ENCODE assay signal across 16 cellular contexts in the genomic region with DNA sequence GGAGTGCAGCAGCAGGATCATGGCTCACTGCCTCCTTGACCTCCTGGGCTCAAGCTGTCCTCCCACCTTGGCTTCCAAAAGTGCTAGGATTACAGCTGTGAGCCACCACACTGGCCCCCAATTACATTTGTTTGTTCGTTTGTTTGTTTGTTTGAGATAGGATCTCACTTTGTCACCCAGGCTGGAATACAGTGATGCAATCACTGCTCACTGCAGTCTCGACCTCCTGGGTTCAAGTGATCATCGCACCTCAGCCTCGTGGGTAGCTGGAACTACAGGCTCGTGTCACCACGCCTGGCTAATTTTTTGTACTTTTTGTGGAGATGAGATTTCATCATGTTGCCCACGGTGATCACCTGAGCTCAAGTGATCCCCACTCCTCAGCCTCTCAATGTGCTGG. TPM values are rescaled to one million over a fixed set of nuclear protein-coding genes. Genes with fewer than 3 reads are reported as not detected.
DNase-seq lines count a peak whose midpoint lies in the region; ATAC-seq, FAIRE-seq and TF ChIP-seq lines count a peak whose summit lies in the region.
"Had no signal": no experiment of that assay in that cellular context is flagged by ENCODE, and none has a peak within 500 bp of the region (broad histone marks: within the 10 kb centered on the region; RNA-seq: fewer than 3 reads in every experiment).

No MANE protein-coding gene starts in this region.

- H3K4ac ChIP-seq in IMR-90 (ENCODE audit: low read depth, low read length): no peak overlapping the region
- H3K4ac ChIP-seq in H1 (replicated peaks; ENCODE audit: insufficient read length, low read depth, low read length): no peak overlapping the region

- POLR2A ChIA-PET in IMR-90 (lab: Charles Lee; ENCODE audit: unreplicated experiment) (no interaction called here), H1 (lab: Charles Lee; ENCODE audit: partially characterized antibody) (no interaction called here)

- H3K23me2 ChIP-seq in H1 (ENCODE audit: low read depth, low read length): no peaks in the 10 kb centered on the region; the same call in 1 of the 2 replicates

- H3K4me2 ChIP-seq in IMR-90 (ENCODE audit: low read depth, low read length) (no peak overlapping the region), H1 (ENCODE audit: insufficient read depth in 1 of 2, low read depth in 2 of 2, low read length in 2 of 2) (no peak overlapping the region)

- dilution Hi-C loops in IMR-90 (cut with HindIII; ENCODE audit: low sequenced_read_pairs, unreplicated experiment): no loop called here

- H2AK9ac ChIP-seq in IMR-90 (replicated peaks; ENCODE audit: low read depth, low read length, poor library complexity): no peak overlapping the region

- H4K8ac ChIP-seq in IMR-90 (ENCODE audit: low read depth in 2 of 2, low read length in 2 of 2) (no peak overlapping the region), H1 (ENCODE audit: extremely low read depth, insufficient read depth, low read length) (no peak overlapping the region)

- in situ Hi-C loops in IMR-90 (cut with MboI; ENCODE audit: low sequenced_read_pairs): loop anchor here (10.0 kb wide), 1 partner anchor 213 kb away; no protein-coding TSS in a partner anchor

- TF ChIP-seq EP300 in H1 (IDR thresholded peaks at IDR 0.05; ENCODE audit: borderline replicate concordance in 1 of 2, low read depth in 2 of 2, low read length in 2 of 2): no peak

- TF ChIP-seq RAD21 in IMR-90 (IDR thresholded peaks at IDR 0.05; ENCODE audit: low read length): no peak
- TF ChIP-seq RAD21 in H1 (IDR thresholded peaks at IDR 0.05 in 1 of 2, conservative IDR thresholded peaks at IDR 0.05 in 1 of 2; ENCODE audit: low read depth in 2 of 2, low read length in 2 of 2): no peak

- H3K79me1 ChIP-seq in IMR-90 (ENCODE audit: low read depth in 1 of 2, low read length in 2 of 2): peaks cover 12 to 29% of the 10 kb centered on the region in 2 experiments
- H3K79me1 ChIP-seq in H1 (ENCODE audit: low read depth, low read length): peaks cover 3% of the 10 kb centered on the region; the same call in 1 of the 2 replicates

- no peak overlapping the region for H2AK5ac ChIP-seq in IMR-90 (ENCODE audit: low read depth, low read length)
- no peak overlapping the region for H2AK5ac ChIP-seq in H1 (ENCODE audit: low read depth, low read length)

- H3K9me3 ChIP-seq in IMR-90 (ENCODE audit: control insufficient read depth, insufficient read depth, low read length) (no peaks in the 10 kb centered on the region), T-helper 17 cell (ENCODE audit: control insufficient read depth, low read length, poor library complexity, severe bottlenecking) (no peaks in the 10 kb centered on the region), H1 (ENCODE audit: insufficient read depth in 2 of 2, low read depth in 1 of 2, low read length in 1 of 2) (no peaks in the 10 kb centered on the region), spleen (no peaks in the 10 kb centered on the region)

- H2AFZ ChIP-seq in IMR-90 (replicated peaks; ENCODE audit: low read length, poor library complexity): no peak overlapping the region
- H2AFZ ChIP-seq in H1 (ENCODE audit: low read length): no peak overlapping the region
- H2AFZ ChIP-seq: GM23248 had no signal

- H3K9me1 ChIP-seq in IMR-90 (ENCODE audit: insufficient read depth, low read length): peaks cover 8% of the 10 kb centered on the region; the same call in 1 of the 2 replicates

- TF ChIP-seq CTCF in IMR-90 (conservative IDR thresholded peaks at IDR 0.05; ENCODE audit: low read depth, low read length): no peak
- no peak for TF ChIP-seq CTCF in H1 (IDR thresholded peaks at IDR 0.05; ENCODE audit: control extremely low read depth in 1 of 3, insufficient read depth in 1 of 3, low read depth in 1 of 3, low read length in 3 of 3)
- no peak for TF ChIP-seq CTCF in spleen (IDR thresholded peaks at IDR 0.05 in 8 of 11, conservative IDR thresholded peaks at IDR 0.05 in 3 of 11)

- no peak overlapping the region for H3K27ac Mint-ChIP-seq in T-helper 17 cell
- H3K27ac Mint-ChIP-seq in effector memory CD8-positive, alpha-beta T cell: no peak overlapping the region
- H3K27ac Mint-ChIP-seq: B cell; CD4-positive, alpha-beta T cell had no signal

- H2BK5ac ChIP-seq in IMR-90 (ENCODE audit: low read depth, low read length, poor library complexity, severe bottlenecking): no peak overlapping the region
- H2BK5ac ChIP-seq in H1 (ENCODE audit: low read depth, low read length): no peak overlapping the region

- H4K20me1 ChIP-seq in IMR-90 (ENCODE audit: insufficient read depth, low read length) (no peaks in the 10 kb centered on the region), H1 (replicated peaks in 1 of 2; ENCODE audit: control insufficient read depth in 1 of 2, insufficient read depth in 2 of 2, low read length in 2 of 2) (peaks cover 0 to 1% of the 10 kb centered on the region in 2 experiments)

- H2BK12ac ChIP-seq in H1 (ENCODE audit: low read depth, low read length): no peak overlapping the region

- intact Hi-C loops in IMR-90 (cut with micrococcal nuclease) (no loop called here), spleen (cut with DNase I; ENCODE audit: low total_unique reads) (no loop called here)

- CTCF ChIA-PET in IMR-90 (lab: Yijun Ruan, JAX): no interaction called here
- CTCF ChIA-PET in H1 (lab: Charles Lee; ENCODE audit: partially characterized antibody): interaction anchor here (1.8 kb wide), 1 partner anchor 60 kb away, joined by 3 read pairs; no protein-coding TSS in a partner anchor

- no peak overlapping the region for H2BK120ac ChIP-seq in IMR-90 (ENCODE audit: low read depth, low read length)
- H2BK120ac ChIP-seq in H1 (replicated peaks; ENCODE audit: low read depth, low read length): no peak overlapping the region

- H3K9ac ChIP-seq in IMR-90 (ENCODE audit: low read depth, low read length): no peak overlapping the region
- no peak overlapping the region for H3K9ac ChIP-seq in H1 (replicated peaks in 1 of 4; ENCODE audit: extremely low read depth in 1 of 4, low read depth in 3 of 4, low read length in 3 of 4)
- H3K9ac ChIP-seq: GM23248 had no signal

- H4K91ac ChIP-seq in IMR-90 (ENCODE audit: insufficient read depth, low read depth, low read length): no peak overlapping the region
- H4K91ac ChIP-seq in H1 (replicated peaks; ENCODE audit: insufficient read length, low read length): no peak overlapping the region

- peaks cover 26% of the 10 kb centered on the region for H3K4me1 Mint-ChIP-seq in T-helper 17 cell
- peaks cover 26 to 33% of the 10 kb centered on the region in 2 donors for H3K4me1 Mint-ChIP-seq in effector memory CD8-positive, alpha-beta T cell (ENCODE audit: low read depth in 2 of 2)

- no peaks in the 10 kb centered on the region for H3K9me3 Mint-ChIP-seq in effector memory CD8-positive, alpha-beta T cell
- H3K9me3 Mint-ChIP-seq: CD4-positive, alpha-beta T cell had no signal

- peaks cover 4% of the 10 kb centered on the region for H3K36me3 Mint-ChIP-seq in T-helper 17 cell (ENCODE audit: low read depth)
- peaks cover 10% of the 10 kb centered on the region for H3K36me3 Mint-ChIP-seq in effector memory CD8-positive, alpha-beta T cell (ENCODE audit: insufficient read depth)

- no peak overlapping the region for H3K27ac ChIP-seq in IMR-90 (ENCODE audit: insufficient read depth, low read length)
- no peak overlapping the region for H3K27ac ChIP-seq in H1 (ENCODE audit: low read depth, low read length)
- no peak overlapping the region for H3K27ac ChIP-seq in spleen
- no peak overlapping the region for H3K27ac ChIP-seq in substantia nigra (ENCODE audit: low read depth, low read length, poor library complexity, severe bottlenecking)
- H3K27ac ChIP-seq: GM23248 had no signal

- H3K18ac ChIP-seq in IMR-90 (ENCODE audit: low read depth, low read length) (no peak overlapping the region), H1 (ENCODE audit: extremely low read depth, low read length) (no peak overlapping the region)

- no peak for DNase-seq in IMR-90
- DNase-seq in T-helper 17 cell: no peak
- no peak for DNase-seq in H1 (ENCODE audit: low read depth in 1 of 2, low spot score in 2 of 2)
- DNase-seq in spleen: peak; percentile 10
- DNase-seq in amniotic stem cell (lab: John Stamatoyannopoulos, UW): no peak
- no peak for DNase-seq in effector memory CD8-positive, alpha-beta T cell
- no peak for DNase-seq in substantia nigra (lab: John Stamatoyannopoulos, UW)
- DNase-seq: C1 segment of cervical spinal cord; Calu3; CD4-positive, alpha-beta T cell; DMS 273 treated with DMSO at 0.1 percent for 48 hours; GM23248; H7 had no signal

- H3K4me3 ChIP-seq in IMR-90 (ENCODE audit: insufficient read depth, low read depth, low read length) (no peak overlapping the region), H1 (ENCODE audit: extremely low read depth in 1 of 4, insufficient read depth in 2 of 4, low read depth in 3 of 4, low read length in 4 of 4) (no peak overlapping the region), spleen (no peak overlapping the region)
- H3K4me3 ChIP-seq: GM23248 had no signal

- peaks cover 7 to 26% of the 10 kb centered on the region in 2 experiments for H3K79me2 ChIP-seq in H1 (ENCODE audit: control insufficient read depth in 1 of 2, insufficient read depth in 2 of 2, low read length in 2 of 2)

- TF ChIP-seq POLR2A in IMR-90 (IDR thresholded peaks at IDR 0.05; ENCODE audit: low read depth, low read length) (no peak), H1 (IDR thresholded peaks at IDR 0.05; ENCODE audit: control extremely low read depth in 1 of 2, low read depth in 2 of 2, low read length in 2 of 2) (no peak), spleen (IDR thresholded peaks at IDR 0.05) (no peak)

- no peak overlapping the region for H3K14ac ChIP-seq in IMR-90 (replicated peaks; ENCODE audit: low read depth, low read length)
- no peak overlapping the region for H3K14ac ChIP-seq in H1 (ENCODE audit: insufficient read length)

- H2BK15ac ChIP-seq in IMR-90 (ENCODE audit: low read depth, low read length) (no peak overlapping the region), H1 (ENCODE audit: low read length) (peak overlapping the region; percentile 61; the same call in 1 of the 2 replicates)

- no peaks in the 10 kb centered on the region for H3K27me3 Mint-ChIP-seq in T-helper 17 cell
- no peaks in the 10 kb centered on the region for H3K27me3 Mint-ChIP-seq in effector memory CD8-positive, alpha-beta T cell
- H3K27me3 Mint-ChIP-seq: B cell had no signal

- peak overlapping the region; percentile 52 for H3K4me3 Mint-ChIP-seq in T-helper 17 cell
- no peak overlapping the region for H3K4me3 Mint-ChIP-seq in effector memory CD8-positive, alpha-beta T cell
- H3K4me3 Mint-ChIP-seq: B cell had no signal

- H4K5ac ChIP-seq in IMR-90 (ENCODE audit: low read depth, low read length) (no peak overlapping the region), H1 (ENCODE audit: insufficient read length, low read depth, low read length) (no peak overlapping the region)

- H3K36me3 ChIP-seq in IMR-90 (ENCODE audit: control insufficient read depth, insufficient read depth, low read length): no peaks in the 10 kb centered on the region
- H3K36me3 ChIP-seq in H1 (ENCODE audit: control insufficient read depth in 2 of 4, insufficient read depth in 4 of 4, low read length in 3 of 4): no peaks in the 10 kb centered on the region
- H3K36me3 ChIP-seq in spleen: no peaks in the 10 kb centered on the region

- ATAC-seq in IMR-90 (ENCODE audit: low read depth) (no peak), T-helper 17 cell (no peak)
- no peak for ATAC-seq in effector memory CD8-positive, alpha-beta T cell (replicated peaks)

- BruUV-seq in IMR-90 (replicated peaks; lab: Mats Ljungman, UMichigan): no TSS peak

- H2BK20ac ChIP-seq in IMR-90 (ENCODE audit: low read depth, low read length): no peak overlapping the region
- H2BK20ac ChIP-seq in H1 (ENCODE audit: low read length): no peak overlapping the region

- no peak overlapping the region for H3K56ac ChIP-seq in IMR-90 (ENCODE audit: extremely low read depth, insufficient read depth, low read length)
- no peak overlapping the region for H3K56ac ChIP-seq in H1 (replicated peaks; ENCODE audit: insufficient read length, low read depth, low read length)

- no CpG with 5 or more reads among the region's 7 CpGs for WGBS in IMR-90 (ENCODE audit: extremely low coverage in 2 of 2, insufficient read length in 1 of 2), 2 experiments
- 88% methylated on average over 7 of the region's 7 CpGs; no CpG with 5 or more reads in 1 of the 2 experiments for WGBS in H1 (ENCODE audit: extremely low coverage in 1 of 2, insufficient coverage in 1 of 2, insufficient read length in 1 of 2, insufficient replicate concordance in 2 of 2, low coverage in 1 of 2, low lambda C conversion rate in 2 of 2, missing lambda C conversion rate in 1 of 2), 2 experiments
- WGBS in spleen, 5 donors: 75 to 83% (median 79%) methylated on average over 7 of the region's 7 CpGs

- H3K4me1 ChIP-seq in IMR-90 (ENCODE audit: control insufficient read depth, insufficient read depth, low read length): no peaks in the 10 kb centered on the region; the same call in 1 of the 2 replicates
- H3K4me1 ChIP-seq in H1 (replicated peaks in 1 of 4; ENCODE audit: control insufficient read depth in 3 of 4, insufficient read depth in 4 of 4, low read length in 3 of 4): no peaks in the 10 kb centered on the region; a peak in 1 of 7 replicates
- H3K4me1 ChIP-seq in spleen: peaks cover 16 to 48% (median 35%) of the 10 kb centered on the region in 6 donors

- H3K23ac ChIP-seq in IMR-90 (ENCODE audit: low read depth, low read length) (no peak overlapping the region), H1 (ENCODE audit: insufficient read length) (no peak overlapping the region)

- FAIRE-seq in H1 (lab: Jason Lieb, UNC): no peak
- FAIRE-seq: A204.1, GM18507 had no signal

- H3K27me3 ChIP-seq in IMR-90 (ENCODE audit: control insufficient read depth, insufficient read depth, low read length) (no peaks in the 10 kb centered on the region), H1 (replicated peaks in 1 of 4; ENCODE audit: control insufficient read depth in 3 of 4, extremely low read depth in 1 of 4, insufficient read depth in 3 of 4, low read length in 3 of 4) (no peaks in the 10 kb centered on the region), spleen (replicated peaks in 1 of 7) (no peaks in the 10 kb centered on the region)

RNA-seq across cellular contexts. Expression of a gene that starts 2.0 kb away (rescaled TPM):
- total RNA-seq in IMR-90 (2012; rRNA removed) (51.3 and 53.6 TPM in 2 replicates), T-helper 17 cell (10 to 100 TPM; 27.4 to 33.2 TPM), spleen (10 to 100 TPM; 23.1 to 37.7 (median 31.5) TPM)
- polyA plus RNA-seq in IMR-90 (2012; rRNA removed) (62.3 and 64.5 TPM in 2 replicates), H1 (2011; rRNA removed) (86.6 and 86.8 TPM in 2 replicates), spleen (10 to 100 TPM; 24.9 to 43.1 (median 31.0) TPM)
- polyA plus RNA-seq in IMR-90 (2012; cell fraction: cytosol; rRNA removed): 37.1 and 43.4 TPM in 2 replicates
- polyA plus RNA-seq in IMR-90 (2012; cell fraction: nucleus; rRNA removed; ENCODE audit: low replicate concordance): 20.6 and 33.3 TPM in 2 replicates
- 114 and 121 TPM in 2 replicates for total RNA-seq in H1 (2021; fragmentation: NEBNext Ultra II Directional; extraction: Animal tissue kit (Norgen Biotek cat#: 25700))
- 99.8 TPM for polyA plus RNA-seq in H1 (2011; cell fraction: cytosol; rRNA removed)
- 61.7 TPM for polyA plus RNA-seq in H1 (2011; cell fraction: nucleus; rRNA removed)
- polyA plus RNA-seq in H1 (2012, experiment 1 of 2): 65.7 to 82.1 TPM (median 76.8 TPM) in 4 replicates
- 109 TPM for polyA plus RNA-seq in H1 (2012, experiment 2 of 2)
- 69.0 TPM for polyA plus RNA-seq in H1 (2013, experiment 1 of 2)
- polyA plus RNA-seq in H1 (2013, experiment 2 of 2): 68.5 TPM
- polyA minus RNA-seq in H1 (2011; rRNA and poly(A)+ RNA removed): 41.6 and 45.9 TPM in 2 replicates
- polyA minus RNA-seq in H1 (2011; cell fraction: cytosol; rRNA and poly(A)+ RNA removed): 33.5 TPM
- polyA minus RNA-seq in H1 (2011; cell fraction: nucleus; rRNA and poly(A)+ RNA removed): 19.4 TPM

RNA-seq across cellular contexts. Expression of a gene that starts 6.3 kb away (rescaled TPM):
- 52.5 and 59.1 TPM in 2 replicates for total RNA-seq in IMR-90 (2012; rRNA removed)
- polyA plus RNA-seq in IMR-90 (2012; rRNA removed): 85.5 and 105 TPM in 2 replicates
- 30.9 and 48.4 TPM in 2 replicates for polyA plus RNA-seq in IMR-90 (2012; cell fraction: cytosol; rRNA removed)
- 34.4 and 218 TPM in 2 replicates for polyA plus RNA-seq in IMR-90 (2012; cell fraction: nucleus; rRNA removed; ENCODE audit: low replicate concordance)
- 10 to 100 TPM; 41.6 to 43.3 TPM for total RNA-seq in T-helper 17 cell
- total RNA-seq in H1 (2021; fragmentation: NEBNext Ultra II Directional; extraction: Animal tissue kit (Norgen Biotek cat#: 25700)): 72.5 and 87.5 TPM in 2 replicates
- 96.0 and 105 TPM in 2 replicates for polyA plus RNA-seq in H1 (2011; rRNA removed)
- 75.8 TPM for polyA plus RNA-seq in H1 (2011; cell fraction: cytosol; rRNA removed)
- polyA plus RNA-seq in H1 (2011; cell fraction: nucleus; rRNA removed): 98.1 TPM
- 43.9 to 54.0 TPM (median 52.0 TPM) in 4 replicates for polyA plus RNA-seq in H1 (2012, experiment 1 of 2)
- 23.6 TPM for polyA plus RNA-seq in H1 (2012, experiment 2 of 2)
- 60.0 TPM for polyA plus RNA-seq in H1 (2013, experiment 1 of 2)
- 57.5 TPM for polyA plus RNA-seq in H1 (2013, experiment 2 of 2)
- polyA minus RNA-seq in H1 (2011; rRNA and poly(A)+ RNA removed): 168 and 256 TPM in 2 replicates
- polyA minus RNA-seq in H1 (2011; cell fraction: cytosol; rRNA and poly(A)+ RNA removed): 55.0 TPM
- 141 TPM for polyA minus RNA-seq in H1 (2011; cell fraction: nucleus; rRNA and poly(A)+ RNA removed)
- total RNA-seq in spleen: 10 to 100 TPM; 48.0 to 83.6 (median 60.6) TPM
- polyA plus RNA-seq in spleen: 10 to 100 TPM; 12.8 to 23.7 (median 16.5) TPM

RNA-seq across cellular contexts. Expression of a gene that starts 16.3 kb away (rescaled TPM):
- not detected in 2 replicates for total RNA-seq in IMR-90 (2012; rRNA removed)
- polyA plus RNA-seq in IMR-90 (2012; rRNA removed): 0.22 and 0.27 TPM in 2 replicates
- 0.12 and 0.36 TPM in 2 replicates for polyA plus RNA-seq in IMR-90 (2012; cell fraction: cytosol; rRNA removed)
- polyA plus RNA-seq in IMR-90 (2012; cell fraction: nucleus; rRNA removed; ENCODE audit: low replicate concordance): 0.63 and 0.87 TPM in 2 replicates
- total RNA-seq in T-helper 17 cell: 1 to 10 TPM; 1.0 to 3.0 TPM
- total RNA-seq in H1 (2021; fragmentation: NEBNext Ultra II Directional; extraction: Animal tissue kit (Norgen Biotek cat#: 25700)): not detected in 2 replicates
- 0.42 and 0.63 TPM in 2 replicates for polyA plus RNA-seq in H1 (2011; rRNA removed)
- 0.27 TPM for polyA plus RNA-seq in H1 (2011; cell fraction: cytosol; rRNA removed)
- polyA plus RNA-seq in H1 (2011; cell fraction: nucleus; rRNA removed): 0.74 TPM
- polyA plus RNA-seq in H1 (2012, experiment 1 of 2): 1.1 to 1.2 TPM in 2 of 4 replicates, not detected in the others
- not detected for polyA plus RNA-seq in H1 (2012, experiment 2 of 2)
- polyA plus RNA-seq in H1 (2013, experiment 1 of 2): not detected
- 0.17 TPM for polyA plus RNA-seq in H1 (2013, experiment 2 of 2)
- not detected in 2 replicates for polyA minus RNA-seq in H1 (2011; rRNA and poly(A)+ RNA removed)
- polyA minus RNA-seq in H1 (2011; cell fraction: cytosol; rRNA and poly(A)+ RNA removed): not detected
- polyA minus RNA-seq in H1 (2011; cell fraction: nucleus; rRNA and poly(A)+ RNA removed): not detected
- 1 to 10 TPM in 1 of 7 donors, under 1 TPM in 3, not detected in 3; 0.60 to 2.0 (median 0.86) TPM for total RNA-seq in spleen
- polyA plus RNA-seq in spleen: under 1 TPM; 0.44 to 0.99 (median 0.76) TPM
- total RNA-seq: GM23248 had no signal
- polyA plus RNA-seq: GM23248 had no signal

RNA-seq across cellular contexts. Expression of a gene that starts 26.1 kb away (rescaled TPM):
- total RNA-seq in IMR-90 (2012; rRNA removed) (22.2 and 27.4 TPM in 2 replicates), T-helper 17 cell (10 to 100 TPM; 33.7 to 37.8 TPM), spleen (10 to 100 TPM; 36.2 to 63.5 (median 41.5) TPM)
- polyA plus RNA-seq in IMR-90 (2012; rRNA removed) (33.2 and 35.3 TPM in 2 replicates), H1 (2011; rRNA removed) (13.6 and 17.3 TPM in 2 replicates), spleen (10 to 100 TPM; 64.9 to 96.2 (median 74.6) TPM)
- polyA plus RNA-seq in IMR-90 (2012; cell fraction: cytosol; rRNA removed): 15.6 and 31.7 TPM in 2 replicates
- polyA plus RNA-seq in IMR-90 (2012; cell fraction: nucleus; rRNA removed; ENCODE audit: low replicate concordance): 20.3 and 49.2 TPM in 2 replicates
- total RNA-seq in H1 (2021; fragmentation: NEBNext Ultra II Directional; extraction: Animal tissue kit (Norgen Biotek cat#: 25700)): 44.5 and 46.2 TPM in 2 replicates
- polyA plus RNA-seq in H1 (2011; cell fraction: cytosol; rRNA removed): 24.2 TPM
- 34.6 TPM for polyA plus RNA-seq in H1 (2011; cell fraction: nucleus; rRNA removed)
- 47.7 to 56.4 TPM (median 51.1 TPM) in 4 replicates for polyA plus RNA-seq in H1 (2012, experiment 1 of 2)
- polyA plus RNA-seq in H1 (2012, experiment 2 of 2): 39.8 TPM
- polyA plus RNA-seq in H1 (2013, experiment 1 of 2): 46.5 TPM
- 43.1 TPM for polyA plus RNA-seq in H1 (2013, experiment 2 of 2)
- 8.7 and 9.6 TPM in 2 replicates for polyA minus RNA-seq in H1 (2011; rRNA and poly(A)+ RNA removed)
- 8.2 TPM for polyA minus RNA-seq in H1 (2011; cell fraction: cytosol; rRNA and poly(A)+ RNA removed)
- polyA minus RNA-seq in H1 (2011; cell fraction: nucleus; rRNA and poly(A)+ RNA removed): 6.5 TPM

RNA-seq across cellular contexts. Expression of a gene that starts 26.3 kb away (rescaled TPM):
- total RNA-seq in IMR-90 (2012; rRNA removed): 9.2 and 10.4 TPM in 2 replicates
- polyA plus RNA-seq in IMR-90 (2012; rRNA removed): 5.0 and 5.9 TPM in 2 replicates
- polyA plus RNA-seq in IMR-90 (2012; cell fraction: cytosol; rRNA removed): 2.3 and 3.1 TPM in 2 replicates
- 2.6 and 6.2 TPM in 2 replicates for polyA plus RNA-seq in IMR-90 (2012; cell fraction: nucleus; rRNA removed; ENCODE audit: low replicate concordance)
- total RNA-seq in T-helper 17 cell: under 1 TPM; 0.39 to 0.70 TPM
- total RNA-seq in H1 (2021; fragmentation: NEBNext Ultra II Directional; extraction: Animal tissue kit (Norgen Biotek cat#: 25700)): 4.9 and 6.0 TPM in 2 replicates
- polyA plus RNA-seq in H1 (2011; rRNA removed): 2.4 and 2.5 TPM in 2 replicates
- 4.3 TPM for polyA plus RNA-seq in H1 (2011; cell fraction: cytosol; rRNA removed)
- 5.4 TPM for polyA plus RNA-seq in H1 (2011; cell fraction: nucleus; rRNA removed)
- 4.8 to 6.5 TPM (median 6.0 TPM) in 4 replicates for polyA plus RNA-seq in H1 (2012, experiment 1 of 2)
- polyA plus RNA-seq in H1 (2012, experiment 2 of 2): 4.9 TPM
- polyA plus RNA-seq in H1 (2013, experiment 1 of 2): 3.3 TPM
- 3.2 TPM for polyA plus RNA-seq in H1 (2013, experiment 2 of 2)
- polyA minus RNA-seq in H1 (2011; rRNA and poly(A)+ RNA removed): 5.1 and 7.4 TPM in 2 replicates
- polyA minus RNA-seq in H1 (2011; cell fraction: cytosol; rRNA and poly(A)+ RNA removed): 4.3 TPM
- polyA minus RNA-seq in H1 (2011; cell fraction: nucleus; rRNA and poly(A)+ RNA removed): 4.1 TPM
- 10 to 100 TPM in 1 of 7 donors, 1 to 10 TPM in 6; 3.7 to 10.0 (median 4.6) TPM for total RNA-seq in spleen
- polyA plus RNA-seq in spleen: 1 to 10 TPM; 2.5 to 4.8 (median 2.8) TPM
